1 cellular context compared by ENCODE assay signal in genomic region chr16:55470533-55471371, GRCh38.
TF ChIP-seq lines count a peak whose summit lies in the region.

No MANE protein-coding gene starts in this region.

TF ChIP-seq in HepG2, 621 proteins besides CTCF, POLR2A, EP300 and RAD21:
- TF ChIP-seq RFXANK (CRISPR knock-in tag; IDR thresholded peaks at IDR 0.05) (no peak), TCF7 (IDR thresholded peaks at IDR 0.05; ENCODE audit: low read depth) (0 out of 2 replicates have a peak, but pooled peaks have one; percentile 1)
